Comparison of ENCODE assay signal across 27 cellular contexts in the genomic region with DNA sequence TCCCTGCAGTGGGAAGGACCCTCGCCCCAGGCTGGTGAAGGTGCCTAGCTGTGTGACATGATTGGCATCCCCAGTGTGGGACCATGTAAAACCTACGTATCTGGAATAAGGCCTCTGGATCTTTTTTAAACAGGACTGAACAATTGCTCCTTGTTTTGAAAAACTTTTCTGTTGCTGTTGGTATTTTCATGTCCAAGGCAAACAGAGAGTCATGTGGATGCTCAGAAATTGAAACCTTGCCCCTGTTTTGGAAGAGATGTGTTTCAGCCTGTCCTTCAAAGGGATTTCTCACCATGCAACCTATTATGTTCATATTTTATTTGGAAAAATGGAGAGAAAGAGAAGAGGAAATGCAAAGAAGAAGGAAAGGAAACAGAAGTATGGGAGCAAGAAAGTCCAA.
"Had no signal": no experiment of that assay in that cellular context is flagged by ENCODE, and none has a peak within 500 bp of the region (broad histone marks: within the 10 kb centered on the region; RNA-seq: fewer than 3 reads in every experiment).

No MANE protein-coding gene starts in this region.

- H3K27ac Mint-ChIP-seq: naive thymus-derived CD8-positive, alpha-beta T cell; nephron; stimulated activated naive B cell treated with anti-CD40 and anti-IgM and Interleukin-4, amounts not matched to agents 10 μg/mL and 1 μg/mL and 100 μg/mL, for 72 hours had no signal

- H3K36me3 ChIP-seq: lower lobe of right lung, pancreas, prostate gland, stomach, thyroid gland, transverse colon, upper lobe of left lung, vagina had no signal

- H3K4me1 ChIP-seq: lower lobe of right lung, pancreas, prostate gland, stomach, testis, thyroid gland, transverse colon, upper lobe of left lung, vagina had no signal

- H3K4me1 Mint-ChIP-seq: naive thymus-derived CD8-positive, alpha-beta T cell; nephron; stimulated activated naive B cell treated with anti-CD40 and anti-IgM and Interleukin-4, amounts not matched to agents 10 μg/mL and 1 μg/mL and 100 μg/mL, for 72 hours had no signal

- H3K9me3 ChIP-seq: lower lobe of right lung, pancreas, prostate gland, stomach, testis, thyroid gland, transverse colon, upper lobe of left lung, vagina had no signal

- H3K4me3 ChIP-seq: lower lobe of right lung, pancreas, prostate gland, smooth muscle cell, stomach, testis, thyroid gland, transverse colon, upper lobe of left lung, vagina had no signal

- H3K36me3 Mint-ChIP-seq: naive thymus-derived CD8-positive, alpha-beta T cell; stimulated activated naive B cell treated with anti-CD40 and anti-IgM and Interleukin-4, amounts not matched to agents 10 μg/mL and 1 μg/mL and 100 μg/mL, for 72 hours had no signal

- ATAC-seq: left ventricle myocardium superior; lower lobe of right lung; naive thymus-derived CD8-positive, alpha-beta T cell; pancreas; right cardiac atrium; stimulated activated naive B cell treated with anti-CD40 and anti-IgM and Interleukin-4, amounts not matched to agents 10 μg/mL and 1 μg/mL and 100 μg/mL, for 72 hours; stimulated activated naive CD8-positive, alpha-beta T cell treated with anti-CD3 and anti-CD28 coated beads, Interleukin-15, Interleukin-2, amounts not matched to agents 100 U/mL and 50 U/mL, for 24 hours had no signal

- H3K27me3 ChIP-seq: stomach, testis, thyroid gland, transverse colon, upper lobe of left lung, vagina had no signal

- H3K4me2 ChIP-seq: smooth muscle cell had no signal

- H3K27ac ChIP-seq: lower lobe of right lung, pancreas, prostate gland, stomach, testis, thyroid gland, transverse colon, upper lobe of left lung, vagina had no signal

- FAIRE-seq: pancreas had no signal

- H3K9me3 Mint-ChIP-seq: nephron had no signal

- DNase-seq: islet precursor cell; left ventricle myocardium superior; lower lobe of right lung; mammary epithelial cell; mesenchymal stem cell; naive thymus-derived CD8-positive, alpha-beta T cell; nucleus accumbens; pancreas; posterior cingulate gyrus; retina; right cardiac atrium; stimulated activated CD4-positive, alpha-beta T cell treated with anti-CD3 and anti-CD28 coated beads, Interleukin-1b, Interleukin-23, amount 100 ng/mL, for 48 hours; stimulated activated CD4-positive, alpha-beta T cell treated with anti-CD3 and anti-CD28 coated beads, Interleukin-2, amount 100 ng/mL, for 48 hours; stimulated activated CD4-positive, alpha-beta T cell treated with anti-CD3 and anti-CD28 coated beads, Interleukin-4, amount 100 ng/mL, for 4 hours; stimulated activated CD8-positive, alpha-beta memory T cell treated with anti-CD3 and anti-CD28 coated beads, Interleukin-4, amount 100 ng/mL, for 48 hours; stimulated activated naive B cell treated with anti-CD40 and anti-IgM and Interleukin-4, amounts not matched to agents 10 μg/mL and 1 μg/mL and 100 μg/mL, for 72 hours; stimulated activated naive CD8-positive, alpha-beta T cell treated with anti-CD3 and anti-CD28 coated beads, Interleukin-15, Interleukin-2, amounts not matched to agents 100 U/mL and 50 U/mL, for 24 hours; stomach; testis; thyroid gland; transverse colon; upper lobe of left lung had no signal

- H3K4me3 Mint-ChIP-seq: naive thymus-derived CD8-positive, alpha-beta T cell; nephron; neural crest cell; stimulated activated naive B cell treated with anti-CD40 and anti-IgM and Interleukin-4, amounts not matched to agents 10 μg/mL and 1 μg/mL and 100 μg/mL, for 72 hours had no signal
